19 cellular contexts compared by ENCODE assay signal in genomic region chr7:127150543-127150942, GRCh38.
"Had no signal": no experiment of that assay in that cellular context is flagged by ENCODE, and none has a peak within 500 bp of the region (broad histone marks: within the 10 kb centered on the region; RNA-seq: fewer than 3 reads in every experiment).

No MANE protein-coding gene starts in this region.

- ATAC-seq: activated T-helper 17 cell treated with anti-CD3 and anti-CD28 coated beads, Interleukin-2, amount 50 U/mL, for 72 hours; body of pancreas; left ventricle myocardium superior had no signal

- H3K4me3 ChIP-seq: body of pancreas, dorsolateral prefrontal cortex, tibial artery had no signal

- H3K9me3 ChIP-seq: body of pancreas, tibial artery had no signal

- DNase-seq: activated B cell treated with CpG ODN at 0.5 μM for 24 hours; activated CD4-positive, alpha-beta memory T cell treated with anti-CD3 and anti-CD28 coated beads, Interleukin-2, amount 10 ng/mL, durations not matched to agents 7 days and 5 days; activated CD4-positive, alpha-beta T cell treated with anti-CD3 and anti-CD28 coated beads for 48 hours; activated naive CD4-positive, alpha-beta T cell treated with Interleukin-2 at 50 U/mL for 16 hours; activated T-cell treated with anti-CD3 and anti-CD28 coated beads, Interleukin-2, amount 50 U/mL, for 1 hour; body of pancreas; dorsolateral prefrontal cortex; erythroblast; foreskin melanocyte; glutamatergic neuron; hippocampal formation; immature natural killer cell; kidney glomerular epithelial cell; left ventricle myocardium superior; stimulated activated CD8-positive, alpha-beta memory T cell treated with anti-CD3 and anti-CD28 coated beads, Interleukin-4, amount 100 ng/mL, for 48 hours; stimulated activated naive CD4-positive, alpha-beta T cell; substantia nigra; tibial artery had no signal

- H3K36me3 ChIP-seq: tibial artery had no signal

- H3K27ac ChIP-seq: body of pancreas, dorsolateral prefrontal cortex, tibial artery had no signal

- H3K27me3 ChIP-seq: body of pancreas, tibial artery had no signal

- H3K4me1 ChIP-seq: body of pancreas, tibial artery had no signal
